ENCODE assay signal across 1 cellular context in the genomic region with DNA sequence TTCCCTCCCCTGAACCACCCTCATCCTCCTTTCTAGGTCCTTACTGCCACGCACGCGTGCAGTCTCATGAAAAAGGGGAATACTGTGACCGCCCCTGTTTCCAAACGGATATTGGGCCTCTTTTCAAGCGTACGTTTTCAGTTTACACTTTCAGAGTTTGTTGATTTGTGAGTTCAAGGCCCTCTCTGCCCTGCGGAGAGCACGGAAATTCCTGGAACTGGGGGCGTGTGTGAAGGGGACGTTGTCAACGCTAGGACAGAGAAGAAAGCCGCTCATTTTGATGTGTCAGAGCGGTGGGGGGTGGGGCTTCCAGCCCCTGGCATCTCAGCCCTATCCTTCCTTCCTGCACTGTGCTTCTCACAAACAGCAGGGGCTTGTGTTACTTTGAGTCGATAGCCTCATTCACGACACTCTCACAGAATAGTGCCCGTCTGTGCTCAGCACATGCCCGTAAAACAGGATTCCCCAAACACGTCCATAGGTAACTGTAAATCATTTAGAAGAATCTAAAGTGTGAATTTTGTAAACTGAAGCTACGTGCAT.
TF ChIP-seq lines count a peak whose summit lies in the region.

No MANE protein-coding gene starts in this region.

TF ChIP-seq in HepG2, 621 proteins besides CTCF, POLR2A, EP300 and RAD21 (continued from another document and continues in another):
- TF ChIP-seq DDIT3 (CRISPR knock-in tag; IDR thresholded peaks at IDR 0.05), result no peak
- no peak for TF ChIP-seq AKAP8 (CRISPR knock-in tag; IDR thresholded peaks at IDR 0.05)
- TF ChIP-seq, protein P1, sequence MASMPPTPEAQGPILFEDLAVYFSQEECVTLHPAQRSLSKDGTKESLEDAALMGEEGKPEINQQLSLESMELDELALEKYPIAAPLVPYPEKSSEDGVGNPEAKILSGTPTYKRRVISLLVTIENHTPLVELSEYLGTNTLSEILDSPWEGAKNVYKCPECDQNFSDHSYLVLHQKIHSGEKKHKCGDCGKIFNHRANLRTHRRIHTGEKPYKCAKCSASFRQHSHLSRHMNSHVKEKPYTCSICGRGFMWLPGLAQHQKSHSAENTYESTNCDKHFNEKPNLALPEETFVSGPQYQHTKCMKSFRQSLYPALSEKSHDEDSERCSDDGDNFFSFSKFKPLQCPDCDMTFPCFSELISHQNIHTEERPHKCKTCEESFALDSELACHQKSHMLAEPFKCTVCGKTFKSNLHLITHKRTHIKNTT (CRISPR knock-in tag; IDR thresholded peaks at IDR 0.05), result no peak
- no peak for TF ChIP-seq EHMT2 (IDR thresholded peaks at IDR 0.05; ENCODE audit: borderline replicate concordance, low read depth, low read length)
- TF ChIP-seq ZNF263 (CRISPR knock-in tag; IDR thresholded peaks at IDR 0.05), result no peak
- TF ChIP-seq FOXP4 (CRISPR knock-in tag; IDR thresholded peaks at IDR 0.05), result peak; percentile 96
- TF ChIP-seq TEAD3 (CRISPR knock-in tag; optimal IDR thresholded peaks at IDR 0.05; ENCODE audit: borderline replicate concordance), result peak; percentile 94
- TF ChIP-seq, protein P2, sequence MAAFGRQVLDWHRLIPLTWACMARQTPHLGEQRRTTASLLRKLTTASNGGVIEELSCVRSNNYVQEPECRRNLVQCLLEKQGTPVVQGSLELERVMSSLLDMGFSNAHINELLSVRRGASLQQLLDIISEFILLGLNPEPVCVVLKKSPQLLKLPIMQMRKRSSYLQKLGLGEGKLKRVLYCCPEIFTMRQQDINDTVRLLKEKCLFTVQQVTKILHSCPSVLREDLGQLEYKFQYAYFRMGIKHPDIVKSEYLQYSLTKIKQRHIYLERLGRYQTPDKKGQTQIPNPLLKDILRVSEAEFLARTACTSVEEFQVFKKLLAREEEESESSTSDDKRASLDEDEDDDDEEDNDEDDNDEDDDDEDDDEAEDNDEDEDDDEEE (CRISPR knock-in tag; IDR thresholded peaks at IDR 0.05), result peak; percentile 64; the same call in 1 of the 2 replicates
- peak; percentile 75; the same call in 1 of the 2 replicates for TF ChIP-seq SP5 (CRISPR knock-in tag; IDR thresholded peaks at IDR 0.05; ENCODE audit: borderline replicate concordance, low read depth)
- TF ChIP-seq, protein P3, sequence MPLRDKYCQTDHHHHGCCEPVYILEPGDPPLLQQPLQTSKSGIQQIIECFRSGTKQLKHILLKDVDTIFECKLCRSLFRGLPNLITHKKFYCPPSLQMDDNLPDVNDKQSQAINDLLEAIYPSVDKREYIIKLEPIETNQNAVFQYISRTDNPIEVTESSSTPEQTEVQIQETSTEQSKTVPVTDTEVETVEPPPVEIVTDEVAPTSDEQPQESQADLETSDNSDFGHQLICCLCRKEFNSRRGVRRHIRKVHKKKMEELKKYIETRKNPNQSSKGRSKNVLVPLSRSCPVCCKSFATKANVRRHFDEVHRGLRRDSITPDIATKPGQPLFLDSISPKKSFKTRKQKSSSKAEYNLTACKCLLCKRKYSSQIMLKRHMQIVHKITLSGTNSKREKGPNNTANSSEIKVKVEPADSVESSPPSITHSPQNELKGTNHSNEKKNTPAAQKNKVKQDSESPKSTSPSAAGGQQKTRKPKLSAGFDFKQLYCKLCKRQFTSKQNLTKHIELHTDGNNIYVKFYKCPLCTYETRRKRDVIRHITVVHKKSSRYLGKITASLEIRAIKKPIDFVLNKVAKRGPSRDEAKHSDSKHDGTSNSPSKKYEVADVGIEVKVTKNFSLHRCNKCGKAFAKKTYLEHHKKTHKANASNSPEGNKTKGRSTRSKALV (CRISPR knock-in tag; IDR thresholded peaks at IDR 0.05), result peak; percentile 65; the same call in 1 of the 2 replicates
- TF ChIP-seq CEBPB (IDR thresholded peaks at IDR 0.05; ENCODE audit: borderline replicate concordance, low read depth, low read length), result no peak
- TF ChIP-seq FOXK2 (IDR thresholded peaks at IDR 0.05), result no peak
- no peak; the same call in 1 of the 2 replicates for TF ChIP-seq PHF20 (CRISPR knock-in tag; IDR thresholded peaks at IDR 0.05)
- TF ChIP-seq ZNF274 (CRISPR knock-in tag; IDR thresholded peaks at IDR 0.05), result 0 out of 2 replicates have a peak, but pooled peaks have one; percentile 30
- TF ChIP-seq JUND (CRISPR knock-in tag; IDR thresholded peaks at IDR 0.05), result no peak; the same call in 1 of the 2 replicates
- 0 out of 2 replicates have a peak, but pooled peaks have one; percentile 34 for TF ChIP-seq ZBTB25 (CRISPR knock-in tag; IDR thresholded peaks at IDR 0.05)
- TF ChIP-seq ZNF431 (CRISPR knock-in tag; IDR thresholded peaks at IDR 0.05; ENCODE audit: borderline replicate concordance, low read depth), result peak; percentile 42; the same call in 1 of the 2 replicates
- TF ChIP-seq, protein P4, sequence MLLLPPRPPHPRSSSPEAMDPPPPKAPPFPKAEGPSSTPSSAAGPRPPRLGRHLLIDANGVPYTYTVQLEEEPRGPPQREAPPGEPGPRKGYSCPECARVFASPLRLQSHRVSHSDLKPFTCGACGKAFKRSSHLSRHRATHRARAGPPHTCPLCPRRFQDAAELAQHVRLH (CRISPR knock-in tag; IDR thresholded peaks at IDR 0.05; ENCODE audit: borderline replicate concordance, low read depth), result no peak; the same call in 1 of the 2 replicates
- peak; percentile 89 for TF ChIP-seq PPARG (CRISPR knock-in tag; conservative IDR thresholded peaks at IDR 0.05)
- TF ChIP-seq ELF4 (CRISPR knock-in tag; IDR thresholded peaks at IDR 0.05; ENCODE audit: borderline replicate concordance), result no peak
- TF ChIP-seq ZHX1 (CRISPR knock-in tag; IDR thresholded peaks at IDR 0.05; ENCODE audit: low read depth), result 0 out of 2 replicates have a peak, but pooled peaks have one; percentile 22
- TF ChIP-seq MBNL3 (CRISPR knock-in tag; conservative IDR thresholded peaks at IDR 0.05), result no peak
- peak; percentile 82 for TF ChIP-seq NCOA1 (CRISPR knock-in tag; IDR thresholded peaks at IDR 0.05)
- TF ChIP-seq ZFP36 (IDR thresholded peaks at IDR 0.05; ENCODE audit: borderline replicate concordance, low read depth, low read length, partially characterized antibody), result no peak
- no peak for TF ChIP-seq DNMT1 (CRISPR knock-in tag; IDR thresholded peaks at IDR 0.05)
- peak; percentile 70 for TF ChIP-seq CEBPG (CRISPR knock-in tag; IDR thresholded peaks at IDR 0.05)
- no peak for TF ChIP-seq HOXA9 (CRISPR knock-in tag; IDR thresholded peaks at IDR 0.05; ENCODE audit: borderline replicate concordance)
- TF ChIP-seq FOXC1 (CRISPR knock-in tag; IDR thresholded peaks at IDR 0.05; ENCODE audit: borderline replicate concordance), result peak; percentile 82
- TF ChIP-seq MEF2D (CRISPR knock-in tag; IDR thresholded peaks at IDR 0.05), result peak; percentile 93
- TF ChIP-seq, protein P5, sequence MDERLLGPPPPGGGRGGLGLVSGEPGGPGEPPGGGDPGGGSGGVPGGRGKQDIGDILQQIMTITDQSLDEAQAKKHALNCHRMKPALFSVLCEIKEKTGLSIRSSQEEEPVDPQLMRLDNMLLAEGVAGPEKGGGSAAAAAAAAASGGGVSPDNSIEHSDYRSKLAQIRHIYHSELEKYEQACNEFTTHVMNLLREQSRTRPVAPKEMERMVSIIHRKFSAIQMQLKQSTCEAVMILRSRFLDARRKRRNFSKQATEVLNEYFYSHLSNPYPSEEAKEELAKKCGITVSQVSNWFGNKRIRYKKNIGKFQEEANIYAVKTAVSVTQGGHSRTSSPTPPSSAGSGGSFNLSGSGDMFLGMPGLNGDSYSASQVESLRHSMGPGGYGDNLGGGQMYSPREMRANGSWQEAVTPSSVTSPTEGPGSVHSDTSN (CRISPR knock-in tag; IDR thresholded peaks at IDR 0.05), result peak; percentile 52; the same call in 1 of the 2 replicates
- TF ChIP-seq ZNF101 (CRISPR knock-in tag; IDR thresholded peaks at IDR 0.05; ENCODE audit: borderline replicate concordance, low read depth), result no peak
- no peak for TF ChIP-seq NRL (CRISPR knock-in tag; IDR thresholded peaks at IDR 0.05; ENCODE audit: borderline replicate concordance)
- 0 out of 2 replicates have a peak, but pooled peaks have one; percentile 18 for TF ChIP-seq ZNF703 (CRISPR knock-in tag; IDR thresholded peaks at IDR 0.05; ENCODE audit: borderline replicate concordance)
- TF ChIP-seq ZNF503 (CRISPR knock-in tag; IDR thresholded peaks at IDR 0.05), result peak; percentile 95
- TF ChIP-seq STAT6 (CRISPR knock-in tag; IDR thresholded peaks at IDR 0.05; ENCODE audit: borderline replicate concordance), result no peak; the same call in 1 of the 2 replicates
- no peak for TF ChIP-seq MAFG (CRISPR knock-in tag; IDR thresholded peaks at IDR 0.05)
- TF ChIP-seq ZNF704 (CRISPR knock-in tag; IDR thresholded peaks at IDR 0.05; ENCODE audit: borderline replicate concordance), result no peak
- TF ChIP-seq ZNF737 (CRISPR knock-in tag; IDR thresholded peaks at IDR 0.05; ENCODE audit: borderline replicate concordance), result no peak
- TF ChIP-seq ZNF251 (CRISPR knock-in tag; IDR thresholded peaks at IDR 0.05), result no peak
- no peak for TF ChIP-seq NBN (conservative IDR thresholded peaks at IDR 0.05)
